1 cellular context compared by ENCODE assay signal in the genomic region with DNA sequence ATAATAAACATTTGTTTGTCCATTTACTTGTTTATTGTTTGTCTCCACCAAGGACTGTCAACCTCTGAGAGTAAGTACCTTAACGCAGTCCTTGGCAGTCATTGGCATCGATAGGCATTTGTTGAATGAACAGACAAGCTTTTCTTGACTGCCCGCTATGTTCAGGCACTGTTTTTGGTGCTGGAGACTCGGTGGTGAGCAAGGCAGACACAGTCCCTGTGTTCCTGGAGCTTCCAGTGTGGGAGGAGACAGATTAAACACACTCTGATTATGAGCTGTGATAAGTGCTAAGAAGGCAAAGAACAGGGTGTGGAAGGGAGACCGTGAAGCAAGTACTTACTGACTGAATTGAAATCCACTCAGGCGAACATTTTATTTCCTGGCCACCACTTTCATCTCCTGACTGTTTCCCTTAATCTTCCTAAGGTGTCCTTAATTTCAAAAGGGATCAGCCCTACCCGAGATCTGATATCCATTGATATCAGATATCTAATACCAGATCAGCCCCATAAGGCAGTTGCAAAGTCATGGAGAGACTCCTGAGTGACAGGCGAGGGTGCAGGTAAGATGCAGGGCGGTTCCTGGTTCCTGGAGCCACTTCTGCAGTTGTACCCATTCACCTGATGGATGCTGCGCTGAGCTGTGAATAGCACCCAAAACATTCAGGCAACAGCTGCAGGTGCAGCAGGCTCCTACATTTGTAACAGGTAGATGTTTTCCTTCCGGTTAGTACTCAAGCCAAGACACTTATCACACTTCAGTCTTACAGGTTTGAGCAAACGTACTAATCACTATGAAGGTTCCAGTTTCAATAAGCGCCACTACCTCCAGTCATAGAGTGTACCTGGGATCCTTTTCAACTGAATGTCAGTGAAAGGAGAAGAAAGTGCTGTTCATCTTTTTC.
A peak's percentile ranks its signal among the peaks of the same experiment; 100 is the strongest.
TF ChIP-seq lines count a peak whose summit lies in the region.

No MANE protein-coding gene starts in this region.

TF ChIP-seq in HepG2, 621 proteins besides CTCF, POLR2A, EP300 and RAD21:
- TF ChIP-seq, protein P1, sequence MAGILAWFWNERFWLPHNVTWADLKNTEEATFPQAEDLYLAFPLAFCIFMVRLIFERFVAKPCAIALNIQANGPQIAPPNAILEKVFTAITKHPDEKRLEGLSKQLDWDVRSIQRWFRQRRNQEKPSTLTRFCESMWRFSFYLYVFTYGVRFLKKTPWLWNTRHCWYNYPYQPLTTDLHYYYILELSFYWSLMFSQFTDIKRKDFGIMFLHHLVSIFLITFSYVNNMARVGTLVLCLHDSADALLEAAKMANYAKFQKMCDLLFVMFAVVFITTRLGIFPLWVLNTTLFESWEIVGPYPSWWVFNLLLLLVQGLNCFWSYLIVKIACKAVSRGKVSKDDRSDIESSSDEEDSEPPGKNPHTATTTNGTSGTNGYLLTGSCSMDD (CRISPR knock-in tag; IDR thresholded peaks at IDR 0.05), result no peak
- TF ChIP-seq ZNF629 (CRISPR knock-in tag; conservative IDR thresholded peaks at IDR 0.05) (peak; percentile 33; the same call in 1 of the 2 replicates), SRY (CRISPR knock-in tag; IDR thresholded peaks at IDR 0.05) (no peak), ZFAT (CRISPR knock-in tag; conservative IDR thresholded peaks at IDR 0.05) (no peak)
- TF ChIP-seq, protein P2, sequence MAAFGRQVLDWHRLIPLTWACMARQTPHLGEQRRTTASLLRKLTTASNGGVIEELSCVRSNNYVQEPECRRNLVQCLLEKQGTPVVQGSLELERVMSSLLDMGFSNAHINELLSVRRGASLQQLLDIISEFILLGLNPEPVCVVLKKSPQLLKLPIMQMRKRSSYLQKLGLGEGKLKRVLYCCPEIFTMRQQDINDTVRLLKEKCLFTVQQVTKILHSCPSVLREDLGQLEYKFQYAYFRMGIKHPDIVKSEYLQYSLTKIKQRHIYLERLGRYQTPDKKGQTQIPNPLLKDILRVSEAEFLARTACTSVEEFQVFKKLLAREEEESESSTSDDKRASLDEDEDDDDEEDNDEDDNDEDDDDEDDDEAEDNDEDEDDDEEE (CRISPR knock-in tag; IDR thresholded peaks at IDR 0.05), result no peak
